9 cellular contexts compared by ENCODE assay signal in the genomic region with DNA sequence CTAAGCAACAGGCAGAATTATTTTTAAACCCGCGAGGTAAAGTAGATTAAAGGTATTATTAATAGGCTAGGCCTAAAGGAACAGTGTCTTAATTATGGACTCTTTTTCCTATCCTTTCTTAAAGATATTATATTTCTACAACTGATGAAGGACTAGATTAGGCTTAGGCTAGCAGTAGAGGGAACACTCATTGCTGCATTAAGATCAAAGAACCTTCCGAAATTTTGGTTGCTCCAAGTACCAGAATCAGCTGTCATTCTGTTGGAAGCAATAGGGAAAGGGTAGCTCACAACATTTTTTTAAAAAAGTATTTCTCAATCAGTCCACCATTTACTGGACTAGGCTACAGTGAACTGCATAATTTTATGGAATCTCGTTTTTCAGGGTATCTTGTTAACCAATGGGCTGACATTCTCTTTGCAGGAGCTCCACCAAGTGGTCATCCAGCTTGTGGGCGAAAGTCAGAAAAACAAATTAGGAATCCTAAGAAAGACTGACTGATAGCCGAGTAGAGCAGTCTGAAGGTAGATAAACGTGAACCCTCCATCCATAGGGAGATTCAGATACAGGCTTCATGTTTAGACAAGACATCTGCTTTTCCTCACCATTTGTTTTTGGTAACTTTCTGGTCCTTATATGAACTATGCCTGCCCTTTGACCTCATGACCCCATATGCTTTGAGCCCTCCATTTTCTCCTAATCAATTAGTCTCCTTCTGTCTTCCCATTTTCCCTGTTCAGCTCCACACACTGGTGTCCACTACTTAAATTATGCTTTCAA.
DNase-seq lines count a peak whose midpoint lies in the region; ATAC-seq and TF ChIP-seq lines count a peak whose summit lies in the region.
"Had no signal": no experiment of that assay in that cellular context is flagged by ENCODE, and none has a peak within 500 bp of the region (broad histone marks: within the 10 kb centered on the region; RNA-seq: fewer than 3 reads in every experiment).

No MANE protein-coding gene starts in this region.

- H3K27ac Mint-ChIP-seq in activated CD4-positive, alpha-beta T cell treated with anti-CD3 and anti-CD28 coated beads, Interleukin-2, amount 10 ng/mL, durations not matched to agents 24 days and 14 days: peak overlapping the region; percentile 81
- H3K27ac Mint-ChIP-seq in natural killer cell: peak overlapping the region; percentile 93 to 94

- intact Hi-C loops in activated CD4-positive, alpha-beta T cell treated with anti-CD3 and anti-CD28 coated beads, Interleukin-2, amount 10 ng/mL, durations not matched to agents 24 days and 14 days (cut with micrococcal nuclease): loop anchor here (1.0 to 5.0 kb wide), 3 partner anchors 103 to 260 kb away; a partner anchor contains a TSS
- intact Hi-C loops in natural killer cell (cut with micrococcal nuclease): loop anchor here (2.0 to 10.0 kb wide), 2 partner anchors 104 to 1872 kb away; a partner anchor contains a TSS

- H3K4me1 Mint-ChIP-seq in activated CD4-positive, alpha-beta T cell treated with anti-CD3 and anti-CD28 coated beads, Interleukin-2, amount 10 ng/mL, durations not matched to agents 24 days and 14 days: peaks cover 61% of the 10 kb centered on the region
- peaks cover 22 to 27% of the 10 kb centered on the region in 2 donors for H3K4me1 Mint-ChIP-seq in natural killer cell

- peak overlapping the region; percentile 77 for H3K4me3 Mint-ChIP-seq in activated CD4-positive, alpha-beta T cell treated with anti-CD3 and anti-CD28 coated beads, Interleukin-2, amount 10 ng/mL, durations not matched to agents 24 days and 14 days
- peak overlapping the region; percentile 90 for H3K4me3 Mint-ChIP-seq in natural killer cell

- peak; percentile 56 for ATAC-seq in HG02798 (IDR thresholded peaks at IDR 0.05; ENCODE audit: poor library complexity, unreplicated experiment)
- peak in 2 of 3 donors; percentile 29 to 35 for ATAC-seq in natural killer cell

- TF ChIP-seq CTCF in GM12873 (IDR thresholded peaks at IDR 0.05; ENCODE audit: insufficient read depth, low read depth, low read length, missing control alignments): peak; percentile 74
- TF ChIP-seq CTCF in fibroblast of mammary gland (conservative IDR thresholded peaks at IDR 0.05; ENCODE audit: control insufficient read depth, insufficient read depth, low read depth, low read length): peak; percentile 91
- TF ChIP-seq CTCF in natural killer cell (IDR thresholded peaks at IDR 0.05): no peak

- peaks cover 2% of the 10 kb centered on the region for H3K36me3 Mint-ChIP-seq in activated CD4-positive, alpha-beta T cell treated with anti-CD3 and anti-CD28 coated beads, Interleukin-2, amount 10 ng/mL, durations not matched to agents 24 days and 14 days (ENCODE audit: low read depth)
- no peaks in the 10 kb centered on the region for H3K36me3 Mint-ChIP-seq in natural killer cell

- no peaks in the 10 kb centered on the region for H3K9me3 Mint-ChIP-seq in activated CD4-positive, alpha-beta T cell treated with anti-CD3 and anti-CD28 coated beads, Interleukin-2, amount 10 ng/mL, durations not matched to agents 24 days and 14 days
- H3K9me3 Mint-ChIP-seq in natural killer cell: no peaks in the 10 kb centered on the region

- DNase-seq in AG08395 (ENCODE audit: low spot score): peak; percentile 81
- peak; percentile 3 for DNase-seq in NCI-H2081 treated with DMSO at 0.1 percent for 48 hours (lab: John Stamatoyannopoulos, UW)
- DNase-seq in activated CD4-positive, alpha-beta T cell treated with anti-CD3 and anti-CD28 coated beads, Interleukin-2, amount 10 ng/mL, durations not matched to agents 24 days and 14 days: peak; percentile 73
- DNase-seq in fibroblast of mammary gland (ENCODE audit: low read depth): peak; percentile 86
- DNase-seq in natural killer cell: no peak
- DNase-seq in GM19238 (ENCODE audit: insufficient read length, low spot score): no peak

- H3K4me3 ChIP-seq in fibroblast of mammary gland (ENCODE audit: control insufficient read depth, low read depth, low read length): no peak overlapping the region
- H3K4me3 ChIP-seq: SK-N-MC had no signal

- H3K27me3 Mint-ChIP-seq in activated CD4-positive, alpha-beta T cell treated with anti-CD3 and anti-CD28 coated beads, Interleukin-2, amount 10 ng/mL, durations not matched to agents 24 days and 14 days: no peaks in the 10 kb centered on the region
- H3K27me3 Mint-ChIP-seq in natural killer cell (ENCODE audit: low read depth in 2 of 2): no peaks in the 10 kb centered on the region

Comparison
In these comparisons a context has a peak if more than half of its experiments do, and no peak if none do; other contexts are left out.
1. DNase-seq: peak in AG08395 (single experiment), NCI-H2081 treated with DMSO at 0.1 percent for 48 hours (single experiment), activated CD4-positive, alpha-beta T cell treated with anti-CD3 and anti-CD28 coated beads, Interleukin-2, amount 10 ng/mL, durations not matched to agents 24 days and 14 days (single experiment) and fibroblast of mammary gland (single experiment); none in natural killer cell (single experiment) and GM19238 (single experiment).